In the genomic region with DNA sequence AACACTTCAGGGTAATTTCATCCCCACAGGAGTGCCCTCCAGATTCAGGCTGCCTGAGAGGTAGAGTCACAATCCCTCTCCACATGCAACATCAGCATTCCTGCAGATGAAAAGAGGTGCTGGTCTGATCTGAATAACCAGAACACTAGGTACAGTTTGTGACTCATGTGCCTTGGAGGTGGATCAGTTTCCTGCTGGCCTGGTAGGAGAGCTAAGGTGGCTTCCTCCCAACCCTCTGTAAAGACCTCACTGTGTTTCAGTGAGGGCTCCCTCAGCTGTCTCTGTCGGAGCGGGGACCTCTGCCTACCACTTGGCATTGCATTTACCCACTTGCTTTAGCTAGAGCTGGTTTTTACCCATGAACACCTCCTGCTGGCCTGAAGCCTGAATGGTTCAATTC, we compare ENCODE assay signal across 20 cellular contexts. TPM values are rescaled to one million over a fixed set of nuclear protein-coding genes. Genes with fewer than 3 reads are reported as not detected.
"Had no signal": no experiment of that assay in that cellular context is flagged by ENCODE, and none has a peak within 500 bp of the region (broad histone marks: within the 10 kb centered on the region; RNA-seq: fewer than 3 reads in every experiment).

No MANE protein-coding gene starts in this region.

- H3K27me3 ChIP-seq: esophagus squamous epithelium, transverse colon had no signal

- DNase-seq: activated CD4-positive, alpha-beta memory T cell treated with anti-CD3 and anti-CD28 coated beads for 36 hours; activated effector memory CD4-positive, alpha-beta T cell treated with anti-CD3 and anti-CD28 coated beads, Interleukin-2, amount 50 U/mL, for 16 hours; activated T-cell treated with anti-CD3 and anti-CD28 coated beads, Interleukin-2, amount 50 U/mL, for 48 hours; central memory CD4-positive, alpha-beta T cell; esophagus squamous epithelium; right cardiac atrium; small intestine; stimulated activated CD4-positive, alpha-beta T cell treated with anti-CD3 and anti-CD28 coated beads, Interleukin-4, amount 100 ng/mL, for 4 hours; stimulated activated CD8-positive, alpha-beta memory T cell treated with anti-CD3 and anti-CD28 coated beads, Interleukin-4, amount 100 ng/mL, for 48 hours; stimulated activated naive CD8-positive, alpha-beta T cell treated with anti-CD3 and anti-CD28 coated beads, Interleukin-15, Interleukin-2, amounts not matched to agents 100 U/mL and 50 U/mL, for 24 hours; T-helper 1 cell; transverse colon had no signal

- H3K27ac ChIP-seq: coronary artery, esophagus squamous epithelium, prostate gland, transverse colon, VCaP had no signal

- ATAC-seq: right cardiac atrium; stimulated activated naive CD8-positive, alpha-beta T cell treated with anti-CD3 and anti-CD28 coated beads, Interleukin-15, Interleukin-2, amounts not matched to agents 100 U/mL and 50 U/mL, for 24 hours had no signal

- H3K36me3 ChIP-seq: esophagus squamous epithelium, prostate gland, transverse colon had no signal

- H3K4me3 ChIP-seq: coronary artery, esophagus squamous epithelium, prostate gland, transverse colon had no signal

- H3K9me3 ChIP-seq: esophagus squamous epithelium, prostate gland, transverse colon had no signal

- H3K4me1 ChIP-seq: esophagus squamous epithelium, prostate gland, transverse colon had no signal

RNA-seq across cellular contexts. Expression of a gene that starts 7.6 kb away (rescaled TPM):
- total RNA-seq: activated CD4-positive, alpha-beta memory T cell treated with anti-CD3 and anti-CD28 coated beads for 36 hours; esophagus squamous epithelium; fibroblast of villous mesenchyme; lower leg skin; myocyte; neural crest cell; osteoblast; prostate gland; right cardiac atrium; transverse colon had no signal
- polyA plus RNA-seq: right cardiac atrium, small intestine had no signal

RNA-seq across cellular contexts. Expression of a gene that starts 42.0 kb away (rescaled TPM):
- total RNA-seq: activated CD4-positive, alpha-beta memory T cell treated with anti-CD3 and anti-CD28 coated beads for 36 hours; esophagus squamous epithelium; fibroblast of villous mesenchyme; lower leg skin; myocyte; neural crest cell; osteoblast; prostate gland; right cardiac atrium; transverse colon had no signal
- polyA plus RNA-seq: right cardiac atrium, small intestine had no signal

RNA-seq across cellular contexts. Expression of a gene that starts 43.0 kb away (rescaled TPM):
- total RNA-seq: activated CD4-positive, alpha-beta memory T cell treated with anti-CD3 and anti-CD28 coated beads for 36 hours; esophagus squamous epithelium; fibroblast of villous mesenchyme; lower leg skin; myocyte; neural crest cell; osteoblast; prostate gland; right cardiac atrium; transverse colon had no signal
- polyA plus RNA-seq: right cardiac atrium, small intestine had no signal
